ENCODE assay signal across 7 cellular contexts in genomic region chr1:36161656-36162531, GRCh38. TPM values are rescaled to one million over a fixed set of nuclear protein-coding genes. Genes with fewer than 3 reads are reported as not detected.
A peak's percentile ranks its signal among the peaks of the same experiment; 100 is the strongest.
DNase-seq lines count a peak whose midpoint lies in the region; ATAC-seq and TF ChIP-seq lines count a peak whose summit lies in the region.

No MANE protein-coding gene starts in this region.

- peaks cover 2% of the 10 kb centered on the region; the same call in 1 of the 2 replicates for H3K36me3 ChIP-seq in Panc1 (ENCODE audit: control insufficient read depth, insufficient read depth, low read length)
- peaks cover 5% of the 10 kb centered on the region for H3K36me3 ChIP-seq in adipocyte (ENCODE audit: control insufficient read depth, insufficient read depth, low read length, severe bottlenecking)
- H3K36me3 ChIP-seq in iPS-15b (ENCODE audit: control insufficient read depth, insufficient read depth, low read length): no peaks in the 10 kb centered on the region
- H3K36me3 ChIP-seq in spleen: peaks cover 0 to 22% (median 0%) of the 10 kb centered on the region in 6 donors

- TF ChIP-seq POLR2A in spleen (IDR thresholded peaks at IDR 0.05): no peak

- H3K4me3 ChIP-seq in Panc1 (ENCODE audit: low read depth in 2 of 2, low read length in 2 of 2) (peak overlapping the region in 1 of 2 experiments; percentile 48; a peak in 2 of 4 replicates), adipocyte (ENCODE audit: low read length) (peak overlapping the region; percentile 79), iPS-15b (ENCODE audit: low read depth, low read length) (peak overlapping the region; percentile 54), spleen (peak overlapping the region in 6 of 8 donors; percentile 27 to 68 (median 38))

- POLR2A ChIA-PET in Panc1 (lab: Charles Lee): interaction anchor here (0.5 kb wide), 1 partner anchor 12 kb away, joined by 3 read pairs; the partner anchor contains the start of gene TRAPPC3

- in situ Hi-C loops in Panc1 (cut with HindIII; ENCODE audit: low pct_unique_long_range_greater_than_20kb, low sequenced_read_pairs): no loop called here

- H3K9ac ChIP-seq in adipocyte (ENCODE audit: low read length) (peak overlapping the region; percentile 79), iPS-15b (ENCODE audit: low read depth, low read length) (peak overlapping the region; percentile 71)

- TF ChIP-seq CTCF in Panc1 (IDR thresholded peaks at IDR 0.05) (no peak), spleen (IDR thresholded peaks at IDR 0.05 in 8 of 11, conservative IDR thresholded peaks at IDR 0.05 in 3 of 11) (no peak)

- peak overlapping the region; percentile 81 for H3K27ac ChIP-seq in Panc1 (ENCODE audit: low read length)
- H3K27ac ChIP-seq in spleen: peak overlapping the region; percentile 86 to 100 (median 90)

- BruUV-seq in Panc1 (replicated peaks; lab: Mats Ljungman, UMichigan): TSS peak; percentile 2

- ATAC-seq in GM21786 (IDR thresholded peaks at IDR 0.05; ENCODE audit: unreplicated experiment): peak; percentile 38
- ATAC-seq in Panc1: no peak; the same call in 1 of the 2 replicates

- CTCF ChIA-PET in Panc1 (lab: Charles Lee): interaction anchor here (0.7 to 1.1 kb wide), 2 partner anchors 13 to 62 kb away, joined by 3 to 6 read pairs; partner anchors contain the start of genes THRAP3 and TRAPPC3

- intact Hi-C loops in Panc1 (cut with micrococcal nuclease; ENCODE audit: unreplicated experiment) (no loop called here), spleen (cut with DNase I; ENCODE audit: low total_unique reads) (no loop called here)

- WGBS in spleen, 5 donors: 19 to 25% (median 23%) methylated on average over 14 of the region's 14 CpGs

- H3K9me3 ChIP-seq in Panc1 (ENCODE audit: control insufficient read depth, insufficient read depth, low read depth, low read length) (no peaks in the 10 kb centered on the region), adipocyte (ENCODE audit: control insufficient read depth, low read length) (no peaks in the 10 kb centered on the region), iPS-15b (ENCODE audit: control insufficient read depth, insufficient read depth, low read length) (no peaks in the 10 kb centered on the region), spleen (no peaks in the 10 kb centered on the region)

- DNase-seq in Panc1 (ENCODE audit: low read depth, low spot score) (no peak), adipocyte (ENCODE audit: low read depth) (no peak), spleen (peak; percentile 90), NCI-H345 treated with DMSO at 0.1 percent for 48 hours (lab: John Stamatoyannopoulos, UW; ENCODE audit: unreplicated experiment) (no peak), NCI-H2196 (lab: John Stamatoyannopoulos, UW; ENCODE audit: unreplicated experiment) (no peak)

- peaks cover 48% of the 10 kb centered on the region for H3K4me1 ChIP-seq in Panc1 (ENCODE audit: control insufficient read depth, insufficient read depth, low read length)
- H3K4me1 ChIP-seq in adipocyte (ENCODE audit: control insufficient read depth, insufficient read depth, low read length): peaks cover 78% of the 10 kb centered on the region
- H3K4me1 ChIP-seq in iPS-15b (ENCODE audit: control insufficient read depth, insufficient read depth, low read length): peaks cover 9% of the 10 kb centered on the region
- peaks cover 59 to 100% (median 85%) of the 10 kb centered on the region in 6 donors for H3K4me1 ChIP-seq in spleen

- no peaks in the 10 kb centered on the region for H3K27me3 ChIP-seq in Panc1 (ENCODE audit: control insufficient read depth, insufficient read depth, low read length)
- no peaks in the 10 kb centered on the region for H3K27me3 ChIP-seq in adipocyte (replicated peaks; ENCODE audit: control insufficient read depth, insufficient read depth, low read length)
- peaks cover 12% of the 10 kb centered on the region for H3K27me3 ChIP-seq in iPS-15b (ENCODE audit: control insufficient read depth, insufficient read depth, low read length)
- no peaks in the 10 kb centered on the region for H3K27me3 ChIP-seq in spleen (replicated peaks in 1 of 7)

RNA-seq across cellular contexts. Expression of gene MAP7D1, which starts 5.9 kb away (rescaled TPM):
- total RNA-seq in Panc1 (2021; ENCODE audit: unreplicated experiment) (212 TPM), spleen (100 to 1,000 TPM in 3 of 7 donors, 10 to 100 TPM in 4; 72.6 to 116 (median 96.9) TPM)
- 223 TPM for polyA plus RNA-seq in Panc1 (2012; ENCODE audit: insufficient read length)
- 10 to 100 TPM; 30.4 to 62.7 (median 38.0) TPM for polyA plus RNA-seq in spleen

RNA-seq across cellular contexts. Expression of gene TRAPPC3, which starts 12.6 kb away (rescaled TPM):
- 98.7 TPM for total RNA-seq in Panc1 (2021; ENCODE audit: unreplicated experiment)
- 150 TPM for polyA plus RNA-seq in Panc1 (2012; ENCODE audit: insufficient read length)
- total RNA-seq in spleen: 10 to 100 TPM; 46.7 to 98.1 (median 56.4) TPM
- polyA plus RNA-seq in spleen: 10 to 100 TPM; 42.9 to 70.1 (median 60.2) TPM

RNA-seq across cellular contexts. Expression of gene COL8A2, which starts 36.9 kb away (rescaled TPM):
- total RNA-seq in Panc1 (2021; ENCODE audit: unreplicated experiment): 1.2 TPM
- 1.9 TPM for polyA plus RNA-seq in Panc1 (2012; ENCODE audit: insufficient read length)
- 10 to 100 TPM in 4 of 7 donors, 1 to 10 TPM in 3; 7.0 to 32.0 (median 10.3) TPM for total RNA-seq in spleen
- 1 to 10 TPM; 2.1 to 5.9 (median 4.3) TPM for polyA plus RNA-seq in spleen
